Comparison of ENCODE assay signal across 8 cellular contexts in the genomic region with DNA sequence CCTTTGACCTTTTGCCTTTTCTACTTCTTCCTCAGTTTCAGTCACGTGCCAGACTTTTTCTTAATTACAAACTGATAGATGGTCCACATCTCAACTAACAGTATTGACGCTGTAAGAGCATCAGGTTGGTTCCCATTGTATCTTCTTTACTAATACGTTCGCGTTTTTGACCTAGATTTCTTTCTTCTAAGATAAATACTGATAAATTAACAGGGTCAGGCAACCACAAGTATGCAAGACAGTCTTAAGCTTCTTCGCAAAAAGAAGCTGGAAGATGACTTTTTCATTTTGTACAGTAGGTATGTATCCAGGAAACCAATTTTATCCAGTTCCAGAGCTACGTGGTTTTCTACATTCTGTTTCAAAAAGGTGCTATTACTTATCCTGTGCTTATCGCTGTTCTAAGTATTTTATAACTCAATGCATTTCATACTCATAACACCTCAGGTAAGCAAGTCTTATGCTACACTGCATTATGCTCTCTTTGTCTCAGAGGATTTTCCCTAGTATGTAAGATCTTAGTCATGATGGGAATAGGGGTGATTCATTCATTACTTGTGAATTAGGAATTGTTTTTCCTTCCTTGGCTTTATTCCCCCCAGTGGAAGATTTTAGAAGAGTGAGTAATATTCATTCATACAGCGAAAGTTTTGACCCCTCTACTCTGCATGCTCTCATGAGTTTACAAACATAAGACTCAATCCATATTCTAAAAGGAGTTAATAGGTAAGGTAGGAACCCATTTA. TPM values are rescaled to one million over a fixed set of nuclear protein-coding genes. Genes with fewer than 3 reads are reported as not detected.
DNase-seq lines count a peak whose midpoint lies in the region; ATAC-seq and TF ChIP-seq lines count a peak whose summit lies in the region.

No MANE protein-coding gene starts in this region.

- H3K9me2 ChIP-seq in Karpas-422 (replicated peaks; ENCODE audit: insufficient read depth, low read length) = no peaks in the 10 kb centered on the region

- H3K79me2 ChIP-seq in Karpas-422 (ENCODE audit: low read length) = peaks cover 74% of the 10 kb centered on the region

- no peak for ATAC-seq in CD8-positive, alpha-beta T cell
- no peak for ATAC-seq in HG03469 (IDR thresholded peaks at IDR 0.05; ENCODE audit: unreplicated experiment)

- peak overlapping the region; percentile 91 for H3K4me3 ChIP-seq in CD8-positive, alpha-beta T cell (ENCODE audit: low read depth, low read length)
- H3K4me3 ChIP-seq in Karpas-422 (ENCODE audit: low read length) (peak overlapping the region; percentile 88), cardiac fibroblast (replicated peaks in 1 of 2; ENCODE audit: low read depth in 2 of 2, low read length in 2 of 2) (peak overlapping the region; percentile 91 to 96), mononuclear cell (ENCODE audit: low read length) (peak overlapping the region; percentile 79)

- no peak for DNase-seq in CD8-positive, alpha-beta T cell
- peak; percentile 65 for DNase-seq in Karpas-422
- peak; percentile 62 to 91 for DNase-seq in cardiac fibroblast (ENCODE audit: low read depth in 2 of 2)
- DNase-seq in NAMALWA (ENCODE audit: low spot score) = no peak
- DNase-seq in epidermal melanocyte (ENCODE audit: insufficient read length, low spot score) = no peak
- no peak for DNase-seq in effector CD8-positive, alpha-beta T cell (lab: John Stamatoyannopoulos, UW)

- no peaks in the 10 kb centered on the region for H3K9me3 Mint-ChIP-seq in CD8-positive, alpha-beta T cell

- H3K4me3 Mint-ChIP-seq in CD8-positive, alpha-beta T cell = peak overlapping the region; percentile 80

- CTCF ChIA-PET in CD8-positive, alpha-beta T cell (lab: Charles Lee) = no interaction called here

- H3K27me3 ChIP-seq in CD8-positive, alpha-beta T cell (ENCODE audit: insufficient read depth, low read length) = no peaks in the 10 kb centered on the region
- H3K27me3 ChIP-seq in Karpas-422 (ENCODE audit: low read length) = no peaks in the 10 kb centered on the region
- H3K27me3 ChIP-seq in mononuclear cell (ENCODE audit: insufficient read depth, low read length) = no peaks in the 10 kb centered on the region

- H3K4me2 ChIP-seq in Karpas-422 (ENCODE audit: low read depth, low read length, poor library complexity, severe bottlenecking) = peak overlapping the region; percentile 79

- peak overlapping the region; percentile 77; the same call in 1 of the 2 replicates for H2AFZ ChIP-seq in Karpas-422 (ENCODE audit: low read length)

- H3K4me1 Mint-ChIP-seq in CD8-positive, alpha-beta T cell (ENCODE audit: low read depth) = peaks cover 62% of the 10 kb centered on the region

- no peaks in the 10 kb centered on the region for H4K20me1 ChIP-seq in Karpas-422 (ENCODE audit: insufficient read depth, low read depth, low read length)

- H3K27me3 Mint-ChIP-seq in CD8-positive, alpha-beta T cell (ENCODE audit: low read depth) = no peaks in the 10 kb centered on the region

- H3K9me3 ChIP-seq in CD8-positive, alpha-beta T cell (ENCODE audit: low read length) = no peaks in the 10 kb centered on the region
- H3K9me3 ChIP-seq in Karpas-422 (ENCODE audit: low read length) (no peaks in the 10 kb centered on the region), mononuclear cell (ENCODE audit: low read depth, low read length) (no peaks in the 10 kb centered on the region)

- H3K36me3 ChIP-seq in CD8-positive, alpha-beta T cell (ENCODE audit: insufficient read depth, low read length) = no peaks in the 10 kb centered on the region
- H3K36me3 ChIP-seq in Karpas-422 (ENCODE audit: insufficient read depth, low read length) = peaks cover 13% of the 10 kb centered on the region; the same call in 1 of the 2 replicates

- H3K4me1 ChIP-seq in CD8-positive, alpha-beta T cell (ENCODE audit: insufficient read depth, low read length) = peaks cover 39% of the 10 kb centered on the region
- peaks cover 39% of the 10 kb centered on the region for H3K4me1 ChIP-seq in Karpas-422 (ENCODE audit: low read length)
- peaks cover 21% of the 10 kb centered on the region for H3K4me1 ChIP-seq in mononuclear cell (ENCODE audit: insufficient read depth, low read length)

- peaks cover 18% of the 10 kb centered on the region for H3K36me3 Mint-ChIP-seq in CD8-positive, alpha-beta T cell

- H3K27ac Mint-ChIP-seq in CD8-positive, alpha-beta T cell = peak overlapping the region; percentile 89

- no peak for TF ChIP-seq CTCF in CD8-positive, alpha-beta T cell (IDR thresholded peaks at IDR 0.05)
- TF ChIP-seq CTCF in cardiac fibroblast (IDR thresholded peaks at IDR 0.05; ENCODE audit: low read depth, low read length) = no peak

- intact Hi-C loops in CD8-positive, alpha-beta T cell (cut with DNase I, micrococcal nuclease) = loop anchor here (1.0 to 10.0 kb wide), 13 partner anchors 14 to 1450 kb away; partner anchors contain the start of genes DLD (in 2 of the 2), HBP1 (in 2 of the 2), BCAP29 (in 1 of the 2) and CCDC71L (in 1 of the 2)

- H3K27ac ChIP-seq in CD8-positive, alpha-beta T cell (ENCODE audit: low read depth, low read length) = peak overlapping the region; percentile 95
- no peak overlapping the region; the same call in 1 of the 2 replicates for H3K27ac ChIP-seq in Karpas-422 (ENCODE audit: low read length)

- H3K9ac ChIP-seq in Karpas-422 (ENCODE audit: low read length) = peak overlapping the region; percentile 88

- POLR2A ChIA-PET in CD8-positive, alpha-beta T cell (lab: Charles Lee) = interaction anchor here (1.0 to 2.5 kb wide), 6 partner anchors 11 to 396 kb away, joined by 4 to 17 read pairs (median 8); partner anchors contain the start of genes BCAP29, CBLL1, DLD and HBP1

RNA-seq across cellular contexts. Expression of gene DUS4L, which starts 1.0 kb away (rescaled TPM):
- total RNA-seq in CD8-positive, alpha-beta T cell = 10 to 100 TPM; 13.1 to 16.4 TPM
- total RNA-seq in Karpas-422 (2014; rRNA removed; shearing (Covaris generic); ENCODE audit: low replicate concordance) = 24.4 and 26.5 TPM in 2 replicates
- 13.9 TPM for total RNA-seq in mononuclear cell

RNA-seq across cellular contexts. Expression of gene COG5, which starts 1.0 kb away (rescaled TPM):
- total RNA-seq in CD8-positive, alpha-beta T cell = 10 to 100 TPM; 45.7 to 46.8 TPM
- 56.1 and 78.0 TPM in 2 replicates for total RNA-seq in Karpas-422 (2014; rRNA removed; shearing (Covaris generic); ENCODE audit: low replicate concordance)
- total RNA-seq in mononuclear cell = 78.9 TPM

RNA-seq across cellular contexts. Expression of gene BCAP29, which starts 15.3 kb away (rescaled TPM):
- total RNA-seq in CD8-positive, alpha-beta T cell = 1 to 10 TPM; 7.9 to 9.0 TPM
- 38.7 and 116 TPM in 2 replicates for total RNA-seq in Karpas-422 (2014; rRNA removed; shearing (Covaris generic); ENCODE audit: low replicate concordance)
- 26.7 TPM for total RNA-seq in mononuclear cell

Comparison
In these comparisons a context has a peak if more than half of its experiments do, and no peak if none do; other contexts are left out.
1. DNase-seq: peak in Karpas-422 (single experiment) and cardiac fibroblast (2 of 2); none in CD8-positive, alpha-beta T cell (0 of 7), NAMALWA (single experiment), epidermal melanocyte (single experiment) and effector CD8-positive, alpha-beta T cell (single experiment).
2. Peak in every context shown above with its lines, with median percentiles within 50 percentile points of each other: H3K4me3 ChIP-seq.